36 cellular contexts compared by ENCODE assay signal in the genomic region with DNA sequence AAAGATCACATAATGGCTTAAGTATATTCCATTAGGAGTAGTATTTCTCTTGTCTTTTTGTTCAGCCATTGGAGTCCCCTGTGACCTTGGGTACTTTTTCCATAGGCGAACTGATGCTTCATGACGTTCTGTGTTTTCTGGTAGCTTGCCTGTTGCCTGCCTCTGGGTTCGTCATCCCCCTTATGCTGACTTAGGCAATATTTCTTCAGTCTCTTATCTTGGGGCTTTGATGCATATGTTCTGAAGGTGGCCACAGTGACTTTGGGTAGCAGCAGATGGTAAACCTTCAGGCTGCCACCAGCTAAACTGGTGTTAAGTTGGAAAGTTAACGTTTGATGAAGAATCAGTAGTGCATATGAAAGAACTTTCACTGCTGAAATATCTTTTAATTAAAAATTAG.
"Had no signal": no experiment of that assay in that cellular context is flagged by ENCODE, and none has a peak within 500 bp of the region (broad histone marks: within the 10 kb centered on the region; RNA-seq: fewer than 3 reads in every experiment).

No MANE protein-coding gene starts in this region.

- DNase-seq: activated CD4-positive, alpha-beta memory T cell treated with anti-CD3 and anti-CD28 coated beads, Interleukin-2, amount 10 ng/mL, durations not matched to agents 7 days and 5 days; activated CD4-positive, alpha-beta T cell treated with anti-CD3 and anti-CD28 coated beads for 1 hour; activated CD4-positive, alpha-beta T cell treated with anti-CD3 and anti-CD28 coated beads for 36 hours; activated CD4-positive, alpha-beta T cell treated with anti-CD3 and anti-CD28 coated beads for 48 hours; activated CD4-positive, alpha-beta T cell treated with anti-CD3 and anti-CD28 coated beads, Interleukin-2, amount 10 ng/mL, durations not matched to agents 7 days and 5 days; activated CD4-positive, alpha-beta T cell treated with anti-CD3 and anti-CD28 coated beads, Interleukin-2, amount 50 U/mL, for 48 hours; activated CD4-positive, CD25-positive, alpha-beta regulatory T cell; activated CD8-positive, alpha-beta memory T cell treated with anti-CD3 and anti-CD28 coated beads, Interleukin-2, amount 50 U/mL, for 4 hours; activated effector memory CD4-positive, alpha-beta T cell treated with anti-CD3 and anti-CD28 coated beads, Interleukin-2, amount 50 U/mL, for 16 hours; activated gamma-delta T cell treated with Interleukin-2 at 50 U/mL for 16 hours; activated naive CD4-positive, alpha-beta T cell; activated naive CD4-positive, alpha-beta T cell treated with anti-CD3 and anti-CD28 coated beads for 36 hours; activated naive CD4-positive, alpha-beta T cell treated with anti-CD3 and anti-CD28 coated beads, Interleukin-2, amount 50 U/mL, for 16 hours; activated naive CD8-positive, alpha-beta T cell treated with anti-CD3 and anti-CD28 coated beads for 36 hours; activated T-cell treated with anti-CD3 and anti-CD28 coated beads for 4 hours; activated T-cell treated with anti-CD3 and anti-CD28 coated beads, Interleukin-2, amount 50 U/mL, for 1 hour; activated T-cell treated with anti-CD3 and anti-CD28 coated beads, Interleukin-2, amount 50 U/mL, for 4 hours; activated T-cell treated with anti-CD3 and anti-CD28 coated beads, Interleukin-2, amount 50 U/mL, for 72 hours; adrenal gland; amniotic stem cell; aorta; body of pancreas; brain microvascular endothelial cell; central memory CD4-positive, alpha-beta T cell; T-helper 2 cell; T-helper 9 cell; WERI-Rb-1 had no signal

- ATAC-seq: activated CD4-positive, alpha-beta T cell treated with anti-CD3 and anti-CD28 coated beads for 36 hours; activated CD4-positive, CD25-positive, alpha-beta regulatory T cell treated with anti-CD3 and anti-CD28 coated beads, Interleukin-2, amount 50 U/mL, for 24 hours; activated naive CD4-positive, alpha-beta T cell treated with anti-CD3 and anti-CD28 coated beads, Interleukin-2, amount 50 U/mL, for 72 hours; activated T-cell treated with anti-CD3 and anti-CD28 coated beads, Interleukin-2, amount 50 U/mL, for 4 hours; activated T-cell treated with anti-CD3 and anti-CD28 coated beads, Interleukin-2, amount 50 U/mL, for 72 hours; activated T-helper 17 cell treated with anti-CD3 and anti-CD28 coated beads, Interleukin-2, amount 50 U/mL, for 72 hours; body of pancreas; WTC11 had no signal

- FAIRE-seq: astrocyte had no signal

- H3K4me3 Mint-ChIP-seq: activated CD4-positive, alpha-beta memory T cell treated with anti-CD3 and anti-CD28 coated beads, Interleukin-2, amount 10 ng/mL, durations not matched to agents 7 days and 5 days; activated CD4-positive, alpha-beta T cell treated with anti-CD3 and anti-CD28 coated beads for 36 hours; activated CD4-positive, alpha-beta T cell treated with anti-CD3 and anti-CD28 coated beads, Interleukin-2, amount 10 ng/mL, durations not matched to agents 7 days and 5 days; activated naive CD4-positive, alpha-beta T cell treated with anti-CD3 and anti-CD28 coated beads for 36 hours; activated naive CD8-positive, alpha-beta T cell treated with anti-CD3 and anti-CD28 coated beads for 36 hours; activated T-cell treated with anti-CD3 and anti-CD28 coated beads, Interleukin-2, amount 50 U/mL, for 4 hours; activated T-cell treated with anti-CD3 and anti-CD28 coated beads, Interleukin-2, amount 50 U/mL, for 72 hours; activated T-helper 1 cell treated with anti-CD3 and anti-CD28 coated beads, Interleukin-12 subunit alpha, Interleukin-12 subunit beta, Interleukin-2, Interleukin-4 antibody, amounts not matched to agents 30 ng/mL and 10 ng/mL and 1 ng/mL, durations not matched to agents 14 hours and 24 hours and 36 hours; activated T-helper 17 cell treated with anti-CD3 and anti-CD28 coated beads, Interleukin-2, amount 50 U/mL, for 72 hours; T-helper 1 cell treated with Interleukin-12 subunit alpha and Interleukin-12 subunit beta and Interleukin-4 antibody, amounts not matched to agents 30 μg/mL and 1 μg/mL, for 36 hours; T-helper 2 cell treated with Interferon-gamma antibody and Interleukin-4, amounts not matched to agents 5 μg/mL and 100 μg/mL, for 36 hours; WTC11 had no signal

- H3K36me3 Mint-ChIP-seq: activated naive CD4-positive, alpha-beta T cell treated with anti-CD3 and anti-CD28 coated beads, Interleukin-2, amount 50 U/mL, for 72 hours; activated naive CD8-positive, alpha-beta T cell treated with anti-CD3 and anti-CD28 coated beads for 36 hours had no signal

- H3K27ac Mint-ChIP-seq: activated CD4-positive, alpha-beta memory T cell treated with anti-CD3 and anti-CD28 coated beads, Interleukin-2, amount 10 ng/mL, durations not matched to agents 7 days and 5 days; activated CD4-positive, alpha-beta T cell treated with anti-CD3 and anti-CD28 coated beads for 36 hours; activated CD4-positive, alpha-beta T cell treated with anti-CD3 and anti-CD28 coated beads, Interleukin-2, amount 10 ng/mL, durations not matched to agents 7 days and 5 days; activated naive CD4-positive, alpha-beta T cell treated with anti-CD3 and anti-CD28 coated beads for 36 hours; activated naive CD4-positive, alpha-beta T cell treated with anti-CD3 and anti-CD28 coated beads, Interleukin-2, amount 50 U/mL, for 72 hours; activated naive CD8-positive, alpha-beta T cell treated with anti-CD3 and anti-CD28 coated beads for 36 hours; activated T-cell treated with anti-CD3 and anti-CD28 coated beads, Interleukin-2, amount 50 U/mL, for 72 hours; activated T-helper 1 cell treated with anti-CD3 and anti-CD28 coated beads, Interleukin-12 subunit alpha, Interleukin-12 subunit beta, Interleukin-2, Interleukin-4 antibody, amounts not matched to agents 30 ng/mL and 10 ng/mL and 1 ng/mL, durations not matched to agents 14 hours and 24 hours and 36 hours; activated T-helper 17 cell treated with anti-CD3 and anti-CD28 coated beads, Interleukin-2, amount 50 U/mL, for 72 hours; T-helper 1 cell treated with Interleukin-12 subunit alpha and Interleukin-12 subunit beta and Interleukin-4 antibody, amounts not matched to agents 30 μg/mL and 1 μg/mL, for 36 hours; T-helper 2 cell treated with Interferon-gamma antibody and Interleukin-4, amounts not matched to agents 5 μg/mL and 100 μg/mL, for 36 hours; WTC11 had no signal

- H3K4me3 ChIP-seq: adrenal gland, body of pancreas, breast epithelium had no signal

- H3K4me1 Mint-ChIP-seq: activated CD4-positive, alpha-beta memory T cell treated with anti-CD3 and anti-CD28 coated beads, Interleukin-2, amount 10 ng/mL, durations not matched to agents 7 days and 5 days; activated CD4-positive, alpha-beta T cell treated with anti-CD3 and anti-CD28 coated beads for 36 hours; activated CD4-positive, alpha-beta T cell treated with anti-CD3 and anti-CD28 coated beads, Interleukin-2, amount 10 ng/mL, durations not matched to agents 7 days and 5 days; activated naive CD8-positive, alpha-beta T cell treated with anti-CD3 and anti-CD28 coated beads for 36 hours; activated T-helper 17 cell treated with anti-CD3 and anti-CD28 coated beads, Interleukin-2, amount 50 U/mL, for 72 hours; WTC11 had no signal

- H3K9me3 ChIP-seq: adrenal gland, body of pancreas, breast epithelium had no signal

- H3K36me3 ChIP-seq: adrenal gland, brain microvascular endothelial cell, breast epithelium, WERI-Rb-1 had no signal

- H3K9me3 Mint-ChIP-seq: activated CD4-positive, alpha-beta memory T cell treated with anti-CD3 and anti-CD28 coated beads, Interleukin-2, amount 10 ng/mL, durations not matched to agents 7 days and 5 days; activated CD4-positive, alpha-beta T cell treated with anti-CD3 and anti-CD28 coated beads, Interleukin-2, amount 10 ng/mL, durations not matched to agents 7 days and 5 days; activated naive CD8-positive, alpha-beta T cell treated with anti-CD3 and anti-CD28 coated beads for 36 hours; activated T-cell treated with anti-CD3 and anti-CD28 coated beads, Interleukin-2, amount 50 U/mL, for 4 hours; activated T-helper 1 cell treated with anti-CD3 and anti-CD28 coated beads, Interleukin-12 subunit alpha, Interleukin-12 subunit beta, Interleukin-2, Interleukin-4 antibody, amounts not matched to agents 30 ng/mL and 10 ng/mL and 1 ng/mL, durations not matched to agents 14 hours and 24 hours and 36 hours; activated T-helper 17 cell treated with anti-CD3 and anti-CD28 coated beads, Interleukin-2, amount 50 U/mL, for 72 hours had no signal

- H3K27me3 Mint-ChIP-seq: activated CD4-positive, alpha-beta memory T cell treated with anti-CD3 and anti-CD28 coated beads, Interleukin-2, amount 10 ng/mL, durations not matched to agents 7 days and 5 days; activated CD4-positive, alpha-beta T cell treated with anti-CD3 and anti-CD28 coated beads for 36 hours; activated CD4-positive, alpha-beta T cell treated with anti-CD3 and anti-CD28 coated beads, Interleukin-2, amount 10 ng/mL, durations not matched to agents 7 days and 5 days; activated naive CD8-positive, alpha-beta T cell treated with anti-CD3 and anti-CD28 coated beads for 36 hours; activated T-helper 17 cell treated with anti-CD3 and anti-CD28 coated beads, Interleukin-2, amount 50 U/mL, for 72 hours had no signal

- H3K27me3 ChIP-seq: adrenal gland, body of pancreas, brain microvascular endothelial cell, breast epithelium had no signal

- H3K4me1 ChIP-seq: adrenal gland, body of pancreas, breast epithelium had no signal

- H3K27ac ChIP-seq: adrenal gland, body of pancreas, brain microvascular endothelial cell, breast epithelium, WERI-Rb-1 had no signal
